Comparison of ENCODE assay signal across 1 cellular context in the genomic region with DNA sequence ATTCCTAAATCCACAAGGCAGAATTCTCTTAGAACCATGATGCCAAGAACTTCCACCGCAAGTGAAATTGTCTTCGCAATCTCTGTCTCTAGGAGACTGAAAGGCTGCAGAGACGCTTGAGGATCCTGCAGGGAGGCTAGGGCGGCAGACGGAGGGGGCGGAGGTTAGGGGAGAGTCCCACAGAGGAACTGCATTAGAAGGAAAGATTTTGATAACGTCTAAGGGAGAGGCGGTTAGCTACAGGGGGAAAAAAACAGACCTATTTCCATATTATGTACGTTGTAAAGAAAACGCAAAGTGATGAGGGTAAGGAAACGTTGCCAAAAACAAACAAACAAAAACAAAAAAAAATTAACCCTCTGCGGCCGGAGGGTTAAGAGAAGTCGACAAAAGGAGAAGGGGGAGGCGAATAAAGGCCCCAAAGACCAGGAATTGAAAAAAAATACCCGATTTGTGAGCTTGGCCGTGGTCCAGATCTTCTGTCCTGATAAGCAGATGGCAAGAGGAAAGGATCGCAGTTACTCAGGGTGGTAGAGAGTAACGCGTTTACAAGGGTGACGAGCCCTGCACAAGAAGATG.
TF ChIP-seq lines count a peak whose summit lies in the region.

No MANE protein-coding gene starts in this region.

TF ChIP-seq in H1, 55 proteins besides CTCF, POLR2A, EP300 and RAD21:
- no peak for TF ChIP-seq RNF2 (IDR thresholded peaks at IDR 0.05; ENCODE audit: borderline replicate concordance, low read depth, low read length, missing control alignments, poor library complexity, severe bottlenecking)
- TF ChIP-seq, protein P1, sequence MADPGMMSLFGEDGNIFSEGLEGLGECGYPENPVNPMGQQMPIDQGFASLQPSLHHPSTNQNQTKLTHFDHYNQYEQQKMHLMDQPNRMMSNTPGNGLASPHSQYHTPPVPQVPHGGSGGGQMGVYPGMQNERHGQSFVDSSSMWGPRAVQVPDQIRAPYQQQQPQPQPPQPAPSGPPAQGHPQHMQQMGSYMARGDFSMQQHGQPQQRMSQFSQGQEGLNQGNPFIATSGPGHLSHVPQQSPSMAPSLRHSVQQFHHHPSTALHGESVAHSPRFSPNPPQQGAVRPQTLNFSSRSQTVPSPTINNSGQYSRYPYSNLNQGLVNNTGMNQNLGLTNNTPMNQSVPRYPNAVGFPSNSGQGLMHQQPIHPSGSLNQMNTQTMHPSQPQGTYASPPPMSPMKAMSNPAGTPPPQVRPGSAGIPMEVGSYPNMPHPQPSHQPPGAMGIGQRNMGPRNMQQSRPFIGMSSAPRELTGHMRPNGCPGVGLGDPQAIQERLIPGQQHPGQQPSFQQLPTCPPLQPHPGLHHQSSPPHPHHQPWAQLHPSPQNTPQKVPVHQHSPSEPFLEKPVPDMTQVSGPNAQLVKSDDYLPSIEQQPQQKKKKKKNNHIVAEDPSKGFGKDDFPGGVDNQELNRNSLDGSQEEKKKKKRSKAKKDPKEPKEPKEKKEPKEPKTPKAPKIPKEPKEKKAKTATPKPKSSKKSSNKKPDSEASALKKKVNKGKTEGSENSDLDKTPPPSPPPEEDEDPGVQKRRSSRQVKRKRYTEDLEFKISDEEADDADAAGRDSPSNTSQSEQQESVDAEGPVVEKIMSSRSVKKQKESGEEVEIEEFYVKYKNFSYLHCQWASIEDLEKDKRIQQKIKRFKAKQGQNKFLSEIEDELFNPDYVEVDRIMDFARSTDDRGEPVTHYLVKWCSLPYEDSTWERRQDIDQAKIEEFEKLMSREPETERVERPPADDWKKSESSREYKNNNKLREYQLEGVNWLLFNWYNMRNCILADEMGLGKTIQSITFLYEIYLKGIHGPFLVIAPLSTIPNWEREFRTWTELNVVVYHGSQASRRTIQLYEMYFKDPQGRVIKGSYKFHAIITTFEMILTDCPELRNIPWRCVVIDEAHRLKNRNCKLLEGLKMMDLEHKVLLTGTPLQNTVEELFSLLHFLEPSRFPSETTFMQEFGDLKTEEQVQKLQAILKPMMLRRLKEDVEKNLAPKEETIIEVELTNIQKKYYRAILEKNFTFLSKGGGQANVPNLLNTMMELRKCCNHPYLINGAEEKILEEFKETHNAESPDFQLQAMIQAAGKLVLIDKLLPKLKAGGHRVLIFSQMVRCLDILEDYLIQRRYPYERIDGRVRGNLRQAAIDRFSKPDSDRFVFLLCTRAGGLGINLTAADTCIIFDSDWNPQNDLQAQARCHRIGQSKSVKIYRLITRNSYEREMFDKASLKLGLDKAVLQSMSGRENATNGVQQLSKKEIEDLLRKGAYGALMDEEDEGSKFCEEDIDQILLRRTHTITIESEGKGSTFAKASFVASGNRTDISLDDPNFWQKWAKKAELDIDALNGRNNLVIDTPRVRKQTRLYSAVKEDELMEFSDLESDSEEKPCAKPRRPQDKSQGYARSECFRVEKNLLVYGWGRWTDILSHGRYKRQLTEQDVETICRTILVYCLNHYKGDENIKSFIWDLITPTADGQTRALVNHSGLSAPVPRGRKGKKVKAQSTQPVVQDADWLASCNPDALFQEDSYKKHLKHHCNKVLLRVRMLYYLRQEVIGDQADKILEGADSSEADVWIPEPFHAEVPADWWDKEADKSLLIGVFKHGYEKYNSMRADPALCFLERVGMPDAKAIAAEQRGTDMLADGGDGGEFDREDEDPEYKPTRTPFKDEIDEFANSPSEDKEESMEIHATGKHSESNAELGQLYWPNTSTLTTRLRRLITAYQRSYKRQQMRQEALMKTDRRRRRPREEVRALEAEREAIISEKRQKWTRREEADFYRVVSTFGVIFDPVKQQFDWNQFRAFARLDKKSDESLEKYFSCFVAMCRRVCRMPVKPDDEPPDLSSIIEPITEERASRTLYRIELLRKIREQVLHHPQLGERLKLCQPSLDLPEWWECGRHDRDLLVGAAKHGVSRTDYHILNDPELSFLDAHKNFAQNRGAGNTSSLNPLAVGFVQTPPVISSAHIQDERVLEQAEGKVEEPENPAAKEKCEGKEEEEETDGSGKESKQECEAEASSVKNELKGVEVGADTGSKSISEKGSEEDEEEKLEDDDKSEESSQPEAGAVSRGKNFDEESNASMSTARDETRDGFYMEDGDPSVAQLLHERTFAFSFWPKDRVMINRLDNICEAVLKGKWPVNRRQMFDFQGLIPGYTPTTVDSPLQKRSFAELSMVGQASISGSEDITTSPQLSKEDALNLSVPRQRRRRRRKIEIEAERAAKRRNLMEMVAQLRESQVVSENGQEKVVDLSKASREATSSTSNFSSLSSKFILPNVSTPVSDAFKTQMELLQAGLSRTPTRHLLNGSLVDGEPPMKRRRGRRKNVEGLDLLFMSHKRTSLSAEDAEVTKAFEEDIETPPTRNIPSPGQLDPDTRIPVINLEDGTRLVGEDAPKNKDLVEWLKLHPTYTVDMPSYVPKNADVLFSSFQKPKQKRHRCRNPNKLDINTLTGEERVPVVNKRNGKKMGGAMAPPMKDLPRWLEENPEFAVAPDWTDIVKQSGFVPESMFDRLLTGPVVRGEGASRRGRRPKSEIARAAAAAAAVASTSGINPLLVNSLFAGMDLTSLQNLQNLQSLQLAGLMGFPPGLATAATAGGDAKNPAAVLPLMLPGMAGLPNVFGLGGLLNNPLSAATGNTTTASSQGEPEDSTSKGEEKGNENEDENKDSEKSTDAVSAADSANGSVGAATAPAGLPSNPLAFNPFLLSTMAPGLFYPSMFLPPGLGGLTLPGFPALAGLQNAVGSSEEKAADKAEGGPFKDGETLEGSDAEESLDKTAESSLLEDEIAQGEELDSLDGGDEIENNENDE (IDR thresholded peaks at IDR 0.05; ENCODE audit: insufficient replicate concordance, low read length) = no peak
- peak; percentile 14 for TF ChIP-seq ASH2L (IDR thresholded peaks at IDR 0.05; ENCODE audit: low read length)
- no peak for TF ChIP-seq SP4 (IDR thresholded peaks at IDR 0.05; ENCODE audit: low read length)
- TF ChIP-seq KDM4A (IDR thresholded peaks at IDR 0.05; ENCODE audit: low read depth, low read length, severe bottlenecking) = peak; percentile 3
- TF ChIP-seq TEAD4 (IDR thresholded peaks at IDR 0.05; ENCODE audit: low read depth, low read length) = no peak
- TF ChIP-seq BACH1 (IDR thresholded peaks at IDR 0.05; ENCODE audit: low read length) = no peak
